In the genomic region with DNA sequence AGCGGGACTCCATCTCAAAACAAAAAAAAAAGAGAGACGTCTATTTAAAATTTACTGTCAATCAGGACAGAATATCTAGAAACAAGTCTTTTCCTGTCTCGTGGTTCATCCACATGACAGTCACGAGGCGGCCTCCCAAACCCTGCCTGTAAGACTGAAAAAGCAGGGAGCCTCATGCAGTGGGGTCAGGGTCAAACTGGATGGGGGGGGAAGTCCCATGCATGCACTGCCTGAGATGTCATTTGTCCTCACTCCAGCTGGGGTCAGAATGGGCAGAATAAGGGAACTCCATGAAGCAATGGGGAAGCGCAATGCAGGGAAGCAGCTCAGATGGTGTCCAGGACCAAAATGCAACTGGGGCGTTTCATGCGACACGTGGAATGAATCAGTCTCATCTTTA, we compare ENCODE assay signal across 1 cellular context.
TF ChIP-seq lines count a peak whose summit lies in the region.

No MANE protein-coding gene starts in this region.

TF ChIP-seq in HepG2, 621 proteins besides CTCF, POLR2A, EP300 and RAD21 (continued from another document):
- TF ChIP-seq, protein P1, sequence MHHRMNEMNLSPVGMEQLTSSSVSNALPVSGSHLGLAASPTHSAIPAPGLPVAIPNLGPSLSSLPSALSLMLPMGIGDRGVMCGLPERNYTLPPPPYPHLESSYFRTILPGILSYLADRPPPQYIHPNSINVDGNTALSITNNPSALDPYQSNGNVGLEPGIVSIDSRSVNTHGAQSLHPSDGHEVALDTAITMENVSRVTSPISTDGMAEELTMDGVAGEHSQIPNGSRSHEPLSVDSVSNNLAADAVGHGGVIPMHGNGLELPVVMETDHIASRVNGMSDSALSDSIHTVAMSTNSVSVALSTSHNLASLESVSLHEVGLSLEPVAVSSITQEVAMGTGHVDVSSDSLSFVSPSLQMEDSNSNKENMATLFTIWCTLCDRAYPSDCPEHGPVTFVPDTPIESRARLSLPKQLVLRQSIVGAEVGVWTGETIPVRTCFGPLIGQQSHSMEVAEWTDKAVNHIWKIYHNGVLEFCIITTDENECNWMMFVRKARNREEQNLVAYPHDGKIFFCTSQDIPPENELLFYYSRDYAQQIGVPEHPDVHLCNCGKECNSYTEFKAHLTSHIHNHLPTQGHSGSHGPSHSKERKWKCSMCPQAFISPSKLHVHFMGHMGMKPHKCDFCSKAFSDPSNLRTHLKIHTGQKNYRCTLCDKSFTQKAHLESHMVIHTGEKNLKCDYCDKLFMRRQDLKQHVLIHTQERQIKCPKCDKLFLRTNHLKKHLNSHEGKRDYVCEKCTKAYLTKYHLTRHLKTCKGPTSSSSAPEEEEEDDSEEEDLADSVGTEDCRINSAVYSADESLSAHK (CRISPR knock-in tag; IDR thresholded peaks at IDR 0.05; ENCODE audit: borderline replicate concordance) = no peak
- TF ChIP-seq ZNF34 (CRISPR knock-in tag; IDR thresholded peaks at IDR 0.05; ENCODE audit: borderline replicate concordance) = no peak
- TF ChIP-seq KDM2A (CRISPR knock-in tag; IDR thresholded peaks at IDR 0.05; ENCODE audit: borderline replicate concordance, low read depth) = no peak
- TF ChIP-seq ZSCAN31 (CRISPR knock-in tag; IDR thresholded peaks at IDR 0.05; ENCODE audit: low read depth) = no peak
- TF ChIP-seq FOXO1 (CRISPR knock-in tag; IDR thresholded peaks at IDR 0.05) = no peak
- TF ChIP-seq SUZ12 (IDR thresholded peaks at IDR 0.05; ENCODE audit: low read depth, low read length) = no peak
- TF ChIP-seq ETV5 (CRISPR knock-in tag; IDR thresholded peaks at IDR 0.05; ENCODE audit: borderline replicate concordance) = no peak
- no peak for TF ChIP-seq NFYC (CRISPR knock-in tag; IDR thresholded peaks at IDR 0.05)
- TF ChIP-seq, protein P2, sequence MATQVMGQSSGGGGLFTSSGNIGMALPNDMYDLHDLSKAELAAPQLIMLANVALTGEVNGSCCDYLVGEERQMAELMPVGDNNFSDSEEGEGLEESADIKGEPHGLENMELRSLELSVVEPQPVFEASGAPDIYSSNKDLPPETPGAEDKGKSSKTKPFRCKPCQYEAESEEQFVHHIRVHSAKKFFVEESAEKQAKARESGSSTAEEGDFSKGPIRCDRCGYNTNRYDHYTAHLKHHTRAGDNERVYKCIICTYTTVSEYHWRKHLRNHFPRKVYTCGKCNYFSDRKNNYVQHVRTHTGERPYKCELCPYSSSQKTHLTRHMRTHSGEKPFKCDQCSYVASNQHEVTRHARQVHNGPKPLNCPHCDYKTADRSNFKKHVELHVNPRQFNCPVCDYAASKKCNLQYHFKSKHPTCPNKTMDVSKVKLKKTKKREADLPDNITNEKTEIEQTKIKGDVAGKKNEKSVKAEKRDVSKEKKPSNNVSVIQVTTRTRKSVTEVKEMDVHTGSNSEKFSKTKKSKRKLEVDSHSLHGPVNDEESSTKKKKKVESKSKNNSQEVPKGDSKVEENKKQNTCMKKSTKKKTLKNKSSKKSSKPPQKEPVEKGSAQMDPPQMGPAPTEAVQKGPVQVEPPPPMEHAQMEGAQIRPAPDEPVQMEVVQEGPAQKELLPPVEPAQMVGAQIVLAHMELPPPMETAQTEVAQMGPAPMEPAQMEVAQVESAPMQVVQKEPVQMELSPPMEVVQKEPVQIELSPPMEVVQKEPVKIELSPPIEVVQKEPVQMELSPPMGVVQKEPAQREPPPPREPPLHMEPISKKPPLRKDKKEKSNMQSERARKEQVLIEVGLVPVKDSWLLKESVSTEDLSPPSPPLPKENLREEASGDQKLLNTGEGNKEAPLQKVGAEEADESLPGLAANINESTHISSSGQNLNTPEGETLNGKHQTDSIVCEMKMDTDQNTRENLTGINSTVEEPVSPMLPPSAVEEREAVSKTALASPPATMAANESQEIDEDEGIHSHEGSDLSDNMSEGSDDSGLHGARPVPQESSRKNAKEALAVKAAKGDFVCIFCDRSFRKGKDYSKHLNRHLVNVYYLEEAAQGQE (IDR thresholded peaks at IDR 0.05; ENCODE audit: borderline replicate concordance in 1 of 2, low read depth in 1 of 2, low read length in 2 of 2) = no peak
